30 cellular contexts compared by ENCODE assay signal in the genomic region with DNA sequence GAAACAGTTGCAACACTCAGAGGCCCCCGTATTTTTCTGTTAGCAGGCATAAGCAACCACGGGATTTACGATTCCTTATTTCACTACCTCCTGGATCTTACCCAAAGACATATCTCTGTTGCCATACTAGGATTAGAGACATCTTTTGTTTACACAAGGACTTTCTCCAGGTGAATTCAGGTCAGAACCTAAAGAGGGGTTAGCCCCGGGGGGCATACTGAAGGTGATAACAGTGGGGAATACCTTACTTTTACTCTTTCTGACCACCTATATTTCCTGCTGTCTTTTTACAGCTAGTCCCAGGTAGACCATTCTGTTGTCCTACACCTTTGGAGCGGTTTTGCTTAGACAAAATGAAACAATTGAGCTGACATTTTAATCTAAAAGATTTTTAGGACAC. TPM values are rescaled to one million over a fixed set of nuclear protein-coding genes. Genes with fewer than 3 reads are reported as not detected.
"Had no signal": no experiment of that assay in that cellular context is flagged by ENCODE, and none has a peak within 500 bp of the region (broad histone marks: within the 10 kb centered on the region; RNA-seq: fewer than 3 reads in every experiment).

No MANE protein-coding gene starts in this region.

- H3K9me3 ChIP-seq: neutrophil, pancreas, psoas muscle, right lobe of liver, sigmoid colon, stomach, thoracic aorta, thyroid gland, tibial nerve, upper lobe of right lung, uterus had no signal

- H3K27ac Mint-ChIP-seq: naive thymus-derived CD4-positive, alpha-beta T cell; natural killer cell; nephron; progenitor cell of endocrine pancreas; stimulated activated effector memory CD8-positive, alpha-beta T cell treated with anti-CD3 and anti-CD28 coated beads, Interleukin-12 subunit alpha, Interleukin-12 subunit beta, amount 100 ng/mL, for 72 hours; stimulated activated naive B cell treated with anti-CD40 and anti-IgM and Interleukin-4, amounts not matched to agents 10 μg/mL and 1 μg/mL and 100 μg/mL, for 72 hours; stimulated activated naive CD8-positive, alpha-beta T cell treated with anti-CD3 and anti-CD28 coated beads, Interleukin-15, Interleukin-2, amounts not matched to agents 100 ng/mL and 50 ng/mL, for 24 hours had no signal

- H3K27me3 Mint-ChIP-seq: naive thymus-derived CD4-positive, alpha-beta T cell; stimulated activated naive B cell treated with anti-CD40 and anti-IgM and Interleukin-4, amounts not matched to agents 10 μg/mL and 1 μg/mL and 100 μg/mL, for 72 hours; stimulated activated naive CD8-positive, alpha-beta T cell treated with anti-CD3 and anti-CD28 coated beads, Interleukin-15, Interleukin-2, amounts not matched to agents 100 ng/mL and 50 ng/mL, for 24 hours had no signal

- H3K4me3 Mint-ChIP-seq: naive thymus-derived CD4-positive, alpha-beta T cell; natural killer cell; nephron; stimulated activated effector memory CD8-positive, alpha-beta T cell treated with anti-CD3 and anti-CD28 coated beads, Interleukin-12 subunit alpha, Interleukin-12 subunit beta, amount 100 ng/mL, for 72 hours; stimulated activated naive B cell treated with anti-CD40 and anti-IgM and Interleukin-4, amounts not matched to agents 10 μg/mL and 1 μg/mL and 100 μg/mL, for 72 hours; stimulated activated naive CD8-positive, alpha-beta T cell treated with anti-CD3 and anti-CD28 coated beads, Interleukin-15, Interleukin-2, amounts not matched to agents 100 ng/mL and 50 ng/mL, for 24 hours had no signal

- H3K36me3 ChIP-seq: neutrophil, pancreas, right lobe of liver, sigmoid colon, stomach, thoracic aorta, thyroid gland, tibial nerve, upper lobe of right lung, uterus had no signal

- H3K36me3 Mint-ChIP-seq: naive thymus-derived CD4-positive, alpha-beta T cell; natural killer cell; stimulated activated effector memory CD8-positive, alpha-beta T cell treated with anti-CD3 and anti-CD28 coated beads, Interleukin-12 subunit alpha, Interleukin-12 subunit beta, amount 100 ng/mL, for 72 hours; stimulated activated naive B cell treated with anti-CD40 and anti-IgM and Interleukin-4, amounts not matched to agents 10 μg/mL and 1 μg/mL and 100 μg/mL, for 72 hours had no signal

- H3K27me3 ChIP-seq: neutrophil, pancreas, right lobe of liver, sigmoid colon, stomach, thyroid gland, tibial nerve, upper lobe of right lung, uterus had no signal

- H3K4me1 Mint-ChIP-seq: naive thymus-derived CD4-positive, alpha-beta T cell; natural killer cell; nephron; stimulated activated effector memory CD8-positive, alpha-beta T cell treated with anti-CD3 and anti-CD28 coated beads, Interleukin-12 subunit alpha, Interleukin-12 subunit beta, amount 100 ng/mL, for 72 hours; stimulated activated naive B cell treated with anti-CD40 and anti-IgM and Interleukin-4, amounts not matched to agents 10 μg/mL and 1 μg/mL and 100 μg/mL, for 72 hours had no signal

- H3K4me3 ChIP-seq: pancreas, psoas muscle, right lobe of liver, sigmoid colon, stomach, thoracic aorta, thyroid gland, tibial nerve, upper lobe of right lung, uterus had no signal

- H3K4me1 ChIP-seq: pancreas, psoas muscle, right lobe of liver, sigmoid colon, stomach, thyroid gland, tibial nerve, upper lobe of right lung, uterus had no signal

- H3K9me3 Mint-ChIP-seq: nephron had no signal

- ATAC-seq: naive thymus-derived CD4-positive, alpha-beta T cell; natural killer cell; pancreas; psoas muscle; right cardiac atrium; right lobe of liver; stimulated activated effector memory CD8-positive, alpha-beta T cell treated with anti-CD3 and anti-CD28 coated beads, Interleukin-12 subunit alpha, Interleukin-12 subunit beta, amount 100 ng/mL, for 72 hours; stimulated activated naive B cell treated with anti-CD40 and anti-IgM and Interleukin-4, amounts not matched to agents 10 μg/mL and 1 μg/mL and 100 μg/mL, for 72 hours; upper lobe of right lung had no signal

- H3K27ac ChIP-seq: neutrophil, pancreas, psoas muscle, right lobe of liver, sigmoid colon, stomach, thoracic aorta, thyroid gland, tibial nerve, upper lobe of right lung, uterus had no signal

- DNase-seq: naive thymus-derived CD4-positive, alpha-beta T cell; natural killer cell; nucleus accumbens; pancreas; posterior cingulate gyrus; psoas muscle; right cardiac atrium; right lobe of liver; sigmoid colon; small intestine; stimulated activated CD4-positive, alpha-beta T cell treated with anti-CD3 and anti-CD28 coated beads, Interleukin-15, amount 100 ng/mL, for 24 hours; stimulated activated CD4-positive, alpha-beta T cell treated with anti-CD3 and anti-CD28 coated beads, Interleukin-2, amount 100 ng/mL, for 24 hours; stimulated activated CD4-positive, alpha-beta T cell treated with anti-CD3 and anti-CD28 coated beads, Interleukin-2, amount 100 ng/mL, for 48 hours; stimulated activated CD4-positive, alpha-beta T cell treated with anti-CD3 and anti-CD28 coated beads, Interleukin-4, amount 100 ng/mL, for 24 hours; stimulated activated naive B cell treated with anti-CD40 and anti-IgM and Interleukin-4, amounts not matched to agents 10 μg/mL and 1 μg/mL and 100 μg/mL, for 72 hours; stimulated activated naive CD4-positive, alpha-beta T cell treated with Interleukin-2 at 50 U/mL for 16 hours; stomach; thyroid gland; trophoblast cell; upper lobe of right lung; uterus had no signal

RNA-seq across cellular contexts. Expression of a gene that starts 27.9 kb away (rescaled TPM):
- total RNA-seq: natural killer cell, omental fat pad, right cardiac atrium, right lobe of liver, subcutaneous adipose tissue, thyroid gland had no signal
